Comparison of ENCODE assay signal across 14 cellular contexts in the genomic region with DNA sequence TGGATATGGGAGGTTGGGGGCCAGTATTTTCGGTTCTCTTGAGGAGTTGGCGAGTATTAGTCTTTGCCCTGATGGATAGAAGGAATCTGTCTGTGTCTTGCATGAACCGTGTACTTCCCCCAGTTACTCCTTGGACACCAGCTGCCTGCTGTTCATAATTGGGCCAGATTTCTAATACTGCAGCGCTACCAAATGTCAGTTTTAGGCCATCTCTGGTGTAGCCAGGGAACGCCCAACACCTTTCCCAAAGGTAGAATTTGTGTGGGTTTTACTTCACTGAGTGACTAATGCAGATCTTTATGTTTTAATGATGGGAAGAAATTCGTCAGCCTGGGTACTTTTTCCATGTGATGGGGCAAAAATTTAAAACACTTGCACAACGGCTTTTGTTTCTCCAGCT. TPM values are rescaled to one million over a fixed set of nuclear protein-coding genes. Genes with fewer than 3 reads are reported as not detected.
DNase-seq lines count a peak whose midpoint lies in the region; ATAC-seq, FAIRE-seq and TF ChIP-seq lines count a peak whose summit lies in the region.
"Had no signal": no experiment of that assay in that cellular context is flagged by ENCODE, and none has a peak within 500 bp of the region (broad histone marks: within the 10 kb centered on the region; RNA-seq: fewer than 3 reads in every experiment).

No MANE protein-coding gene starts in this region.

- peaks cover 96% of the 10 kb centered on the region for H3K79me2 ChIP-seq in endothelial cell of umbilical vein (ENCODE audit: control insufficient read depth, insufficient read depth, low read length)

- FAIRE-seq in endothelial cell of umbilical vein (lab: Jason Lieb, UNC) (no peak), pancreas (lab: Jason Lieb, UNC) (no peak)
- FAIRE-seq: GM18507 had no signal

- ATAC-seq in pancreas = peak in 3 of 4 donors; percentile 6 to 50 (median 38)
- ATAC-seq in natural killer cell treated with Interleukin-12 subunit alpha and Interleukin-12 subunit beta and Interleukin-15 and Interleukin-18, amount 100 ng/mL, for 72 hours = no peak
- no peak for ATAC-seq in GM19328 (IDR thresholded peaks at IDR 0.05; ENCODE audit: unreplicated experiment)
- no peak for ATAC-seq in HG02852 (IDR thresholded peaks at IDR 0.05; ENCODE audit: unreplicated experiment)
- ATAC-seq in GM18502 (IDR thresholded peaks at IDR 0.05; ENCODE audit: poor library complexity, unreplicated experiment) = no peak
- ATAC-seq: stimulated activated naive B cell treated with anti-CD40 and anti-IgM and Interleukin-4, amounts not matched to agents 10 μg/mL and 1 μg/mL and 100 μg/mL, for 72 hours had no signal

- BruUV-seq in endothelial cell of umbilical vein (replicated peaks; lab: Mats Ljungman, UMichigan) = no TSS peak

- H3K9me3 ChIP-seq in endothelial cell of umbilical vein (replicated peaks; ENCODE audit: control insufficient read depth, insufficient read depth, low read length) (no peaks in the 10 kb centered on the region), pancreas (no peaks in the 10 kb centered on the region)

- H3K9ac ChIP-seq in endothelial cell of umbilical vein (replicated peaks; ENCODE audit: extremely low read depth, insufficient read depth, low read length) = peak overlapping the region; percentile 2

- no peak for TF ChIP-seq POLR2A in endothelial cell of umbilical vein (IDR thresholded peaks at IDR 0.05; ENCODE audit: low read depth, low read length)

- H3K4me1 ChIP-seq in endothelial cell of umbilical vein (ENCODE audit: control insufficient read depth, extremely low read depth, insufficient read depth, low read length) (peaks cover 42% of the 10 kb centered on the region), pancreas (peaks cover 14 to 22% (median 20%) of the 10 kb centered on the region in 3 donors)

- H3K9me1 ChIP-seq in endothelial cell of umbilical vein (replicated peaks; ENCODE audit: control insufficient read depth, extremely low read depth, insufficient read depth, low read length) = no peaks in the 10 kb centered on the region

- peaks cover 14% of the 10 kb centered on the region for H4K20me1 ChIP-seq in endothelial cell of umbilical vein (replicated peaks; ENCODE audit: control insufficient read depth, extremely low read depth, insufficient read depth, low read length)

- CTCF ChIA-PET in endothelial cell of umbilical vein (lab: Charles Lee) = interaction anchor here (1.2 to 1.6 kb wide), 2 partner anchors 13 to 22 kb away, joined by 3 to 4 read pairs; no protein-coding TSS in a partner anchor

- peak; percentile 45 for DNase-seq in DMS 273 treated with DMSO at 0.1 percent for 48 hours (lab: John Stamatoyannopoulos, UW)
- DNase-seq in NCI-H524 treated with DMSO at 0.1 percent for 48 hours (lab: John Stamatoyannopoulos, UW) = peak; percentile 40
- DNase-seq in endothelial cell of umbilical vein (ENCODE audit: low read depth, low spot score) = no peak
- no peak for DNase-seq in pancreas
- DNase-seq in natural killer cell treated with Interleukin-12 subunit alpha and Interleukin-12 subunit beta and Interleukin-15 and Interleukin-18, amount 100 ng/mL, for 72 hours (ENCODE audit: low spot score) = no peak
- DNase-seq: activated CD4-positive, CD25-positive, alpha-beta regulatory T cell; activated gamma-delta T cell treated with Interleukin-2 at 50 U/mL for 16 hours; effector CD8-positive, alpha-beta T cell; naive thymus-derived CD8-positive, alpha-beta T cell; stimulated activated naive B cell treated with anti-CD40 and anti-IgM and Interleukin-4, amounts not matched to agents 10 μg/mL and 1 μg/mL and 100 μg/mL, for 72 hours had no signal

- WGBS in pancreas, 2 donors = 69 to 70% methylated on average over 7 of the region's 7 CpGs

- H3K9me3 Mint-ChIP-seq in natural killer cell treated with Interleukin-12 subunit alpha and Interleukin-12 subunit beta and Interleukin-15 and Interleukin-18, amount 100 ng/mL, for 72 hours = no peaks in the 10 kb centered on the region
- H3K9me3 Mint-ChIP-seq: naive thymus-derived CD8-positive, alpha-beta T cell; stimulated activated naive B cell treated with anti-CD40 and anti-IgM and Interleukin-4, amounts not matched to agents 10 μg/mL and 1 μg/mL and 100 μg/mL, for 72 hours had no signal

- dilution Hi-C loops in endothelial cell of umbilical vein (cut with MboI; ENCODE audit: extremely low pct_ligation_motif_present, low sequenced_read_pairs) = loop anchor here (25.0 kb wide), 1 partner anchor 89 kb away; no protein-coding TSS in a partner anchor

- no peaks in the 10 kb centered on the region for H3K36me3 Mint-ChIP-seq in natural killer cell treated with Interleukin-12 subunit alpha and Interleukin-12 subunit beta and Interleukin-15 and Interleukin-18, amount 100 ng/mL, for 72 hours
- H3K36me3 Mint-ChIP-seq: stimulated activated naive B cell treated with anti-CD40 and anti-IgM and Interleukin-4, amounts not matched to agents 10 μg/mL and 1 μg/mL and 100 μg/mL, for 72 hours had no signal

- H3K4me3 ChIP-seq in endothelial cell of umbilical vein (replicated peaks in 1 of 3; ENCODE audit: insufficient read depth in 1 of 3, low read depth in 1 of 3, low read length in 3 of 3) (no peak overlapping the region), pancreas (no peak overlapping the region)

- TF ChIP-seq CTCF in endothelial cell of umbilical vein (IDR thresholded peaks at IDR 0.05; ENCODE audit: extremely low read depth in 1 of 2, insufficient read depth in 1 of 2, low read depth in 1 of 2, low read length in 2 of 2) = no peak
- TF ChIP-seq CTCF in pancreas (IDR thresholded peaks at IDR 0.05) = no peak

- H3K27ac Mint-ChIP-seq in natural killer cell treated with Interleukin-12 subunit alpha and Interleukin-12 subunit beta and Interleukin-15 and Interleukin-18, amount 100 ng/mL, for 72 hours = no peak overlapping the region
- H3K27ac Mint-ChIP-seq: stimulated activated naive B cell treated with anti-CD40 and anti-IgM and Interleukin-4, amounts not matched to agents 10 μg/mL and 1 μg/mL and 100 μg/mL, for 72 hours had no signal

- no peak overlapping the region for H2AFZ ChIP-seq in endothelial cell of umbilical vein (ENCODE audit: low read depth, low read length)

- H3K36me3 ChIP-seq in endothelial cell of umbilical vein (ENCODE audit: control insufficient read depth in 2 of 2, extremely low read depth in 1 of 2, insufficient read depth in 2 of 2, low read length in 2 of 2) (peaks cover 5 to 10% of the 10 kb centered on the region in 2 experiments), pancreas (no peaks in the 10 kb centered on the region)

- H3K4me3 Mint-ChIP-seq in natural killer cell treated with Interleukin-12 subunit alpha and Interleukin-12 subunit beta and Interleukin-15 and Interleukin-18, amount 100 ng/mL, for 72 hours = no peak overlapping the region
- H3K4me3 Mint-ChIP-seq: naive thymus-derived CD8-positive, alpha-beta T cell; stimulated activated naive B cell treated with anti-CD40 and anti-IgM and Interleukin-4, amounts not matched to agents 10 μg/mL and 1 μg/mL and 100 μg/mL, for 72 hours had no signal

- H3K27ac ChIP-seq in endothelial cell of umbilical vein (ENCODE audit: insufficient read depth, low read depth, low read length) (peak overlapping the region; percentile 37), pancreas (peak overlapping the region in 3 of 4 donors; percentile 31 to 69 (median 53))

- H3K4me1 Mint-ChIP-seq in natural killer cell treated with Interleukin-12 subunit alpha and Interleukin-12 subunit beta and Interleukin-15 and Interleukin-18, amount 100 ng/mL, for 72 hours (ENCODE audit: low read depth in 2 of 2) = peaks cover 0 to 2% of the 10 kb centered on the region in 2 donors

- H3K27me3 ChIP-seq in endothelial cell of umbilical vein (ENCODE audit: control insufficient read depth in 2 of 2, insufficient read depth in 2 of 2, low read length in 2 of 2) (no peaks in the 10 kb centered on the region), pancreas (no peaks in the 10 kb centered on the region)

- POLR2A ChIA-PET in endothelial cell of umbilical vein (lab: Charles Lee) = interaction anchor here (0.9 to 1.7 kb wide), 3 partner anchors 8 to 55 kb away, joined by 3 to 7 read pairs (median 3); no protein-coding TSS in a partner anchor

- H3K27me3 Mint-ChIP-seq in natural killer cell treated with Interleukin-12 subunit alpha and Interleukin-12 subunit beta and Interleukin-15 and Interleukin-18, amount 100 ng/mL, for 72 hours = no peaks in the 10 kb centered on the region
- H3K27me3 Mint-ChIP-seq: naive thymus-derived CD8-positive, alpha-beta T cell; stimulated activated naive B cell treated with anti-CD40 and anti-IgM and Interleukin-4, amounts not matched to agents 10 μg/mL and 1 μg/mL and 100 μg/mL, for 72 hours had no signal

- no peak overlapping the region for H3K4me2 ChIP-seq in endothelial cell of umbilical vein (ENCODE audit: insufficient read depth, low read length)

- intact Hi-C loops in endothelial cell of umbilical vein (cut with micrococcal nuclease) (loop anchor here (2.0 kb wide), 2 partner anchors 14 to 22 kb away; no protein-coding TSS in a partner anchor), pancreas (cut with DNase I) (no loop called here)

TF ChIP-seq in endothelial cell of umbilical vein, 7 proteins besides CTCF, POLR2A, EP300 and RAD21 (continues in another document):
- TF ChIP-seq FOS (IDR thresholded peaks at IDR 0.05; ENCODE audit: borderline replicate concordance, insufficient read depth, low read length) = no peak
- TF ChIP-seq JUN (IDR thresholded peaks at IDR 0.05; ENCODE audit: borderline replicate concordance, insufficient read depth, insufficient read length, low read depth) = no peak
- TF ChIP-seq EZH2 (IDR thresholded peaks at IDR 0.05; ENCODE audit: borderline replicate concordance, low read depth, low read length, severe bottlenecking) = no peak
- no peak for TF ChIP-seq MYC (IDR thresholded peaks at IDR 0.05; ENCODE audit: low read depth, low read length)
- no peak for TF ChIP-seq GATA2 (IDR thresholded peaks at IDR 0.05; ENCODE audit: insufficient read depth, insufficient read length, low read depth, low read length)
- no peak for TF ChIP-seq POLR2AphosphoS5 (IDR thresholded peaks at IDR 0.05; ENCODE audit: insufficient read depth, low read depth, low read length)

RNA-seq across cellular contexts. Expression of gene FLNB, which starts 18.4 kb away (rescaled TPM):
- total RNA-seq in endothelial cell of umbilical vein (595 and 670 TPM in 2 replicates), pancreas (100 to 1,000 TPM in 2 of 6 donors, 10 to 100 TPM in 4; 85.2 to 109 (median 98.3) TPM)
- polyA plus RNA-seq in endothelial cell of umbilical vein (479 and 516 TPM in 2 replicates), pancreas (100 to 1,000 TPM; 104 to 152 TPM)
- 267 and 270 TPM in 2 replicates for polyA plus RNA-seq in endothelial cell of umbilical vein (2011; cell fraction: cytosol; rRNA removed)
- 3,546 and 4,297 TPM in 2 replicates for polyA plus RNA-seq in endothelial cell of umbilical vein (2011; cell fraction: nucleus; rRNA removed)
- polyA plus RNA-seq in endothelial cell of umbilical vein (2012) = 427 and 466 TPM in 2 replicates
- 1,506 and 1,741 TPM in 2 replicates for polyA minus RNA-seq in endothelial cell of umbilical vein
- polyA minus RNA-seq in endothelial cell of umbilical vein (2011; cell fraction: cytosol; rRNA and poly(A)+ RNA removed) = 139 TPM
- polyA minus RNA-seq in endothelial cell of umbilical vein (2011; cell fraction: nucleus; rRNA and poly(A)+ RNA removed) = 3,042 and 3,714 TPM in 2 replicates
- total RNA-seq in natural killer cell treated with Interleukin-12 subunit alpha and Interleukin-12 subunit beta and Interleukin-15 and Interleukin-18, amount 100 ng/mL, for 72 hours = 10 to 100 TPM in 1 of 2 donors, 1 to 10 TPM in 1; 5.9 to 15.4 TPM

Comparison
In these comparisons a context has a peak if more than half of its experiments do, and no peak if none do; other contexts are left out.
1. DNase-seq: peak in DMS 273 treated with DMSO at 0.1 percent for 48 hours (single experiment) and NCI-H524 treated with DMSO at 0.1 percent for 48 hours (single experiment); none in endothelial cell of umbilical vein (single experiment), pancreas (0 of 6) and natural killer cell treated with Interleukin-12 subunit alpha and Interleukin-12 subunit beta and Interleukin-15 and Interleukin-18, amount 100 ng/mL, for 72 hours (single experiment).
2. ATAC-seq: peak in pancreas (3 of 4); none in natural killer cell treated with Interleukin-12 subunit alpha and Interleukin-12 subunit beta and Interleukin-15 and Interleukin-18, amount 100 ng/mL, for 72 hours (0 of 2), GM19328 (single experiment), HG02852 (single experiment) and GM18502 (single experiment).
3. RNA of gene FLNB, which starts 18.4 kb away (total RNA-seq): 595 to 670 TPM in endothelial cell of umbilical vein and 85.2 to 109 TPM in pancreas; 5.9 to 15.4 TPM in natural killer cell treated with Interleukin-12 subunit alpha and Interleukin-12 subunit beta and Interleukin-15 and Interleukin-18, amount 100 ng/mL, for 72 hours; every median in the first group is over 4 times any median in the second.